1 cellular context compared by ENCODE assay signal in the genomic region with DNA sequence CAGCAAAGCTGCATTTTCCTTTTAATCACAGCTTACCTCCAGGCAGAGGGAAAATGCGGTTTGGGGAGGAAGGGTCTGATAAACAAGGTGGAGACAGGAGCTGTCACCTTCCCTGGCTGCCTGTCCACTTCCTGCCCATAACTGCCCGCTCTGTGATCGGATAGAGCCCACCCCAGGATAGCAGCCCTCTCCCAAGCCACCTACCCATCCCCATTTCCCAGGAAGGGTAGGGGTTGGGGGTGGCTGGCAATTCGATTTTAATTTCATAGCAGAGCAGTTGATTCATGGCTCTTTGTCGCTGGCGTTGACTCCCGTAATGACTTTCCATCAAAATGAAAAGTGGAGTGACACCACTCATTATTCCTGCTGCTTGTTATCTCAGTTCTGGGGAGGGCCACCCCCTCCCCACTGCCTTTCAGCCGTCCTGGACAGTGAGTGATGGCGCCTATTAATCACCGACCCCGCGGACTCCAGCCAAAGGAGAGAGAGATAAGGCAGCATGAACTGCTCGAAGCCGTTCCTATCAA.
TF ChIP-seq lines count a peak whose summit lies in the region.

No MANE protein-coding gene starts in this region.

TF ChIP-seq in K562, 482 proteins besides CTCF, POLR2A, EP300 and RAD21 (continued from another document and continues in another):
- TF ChIP-seq, protein P1, sequence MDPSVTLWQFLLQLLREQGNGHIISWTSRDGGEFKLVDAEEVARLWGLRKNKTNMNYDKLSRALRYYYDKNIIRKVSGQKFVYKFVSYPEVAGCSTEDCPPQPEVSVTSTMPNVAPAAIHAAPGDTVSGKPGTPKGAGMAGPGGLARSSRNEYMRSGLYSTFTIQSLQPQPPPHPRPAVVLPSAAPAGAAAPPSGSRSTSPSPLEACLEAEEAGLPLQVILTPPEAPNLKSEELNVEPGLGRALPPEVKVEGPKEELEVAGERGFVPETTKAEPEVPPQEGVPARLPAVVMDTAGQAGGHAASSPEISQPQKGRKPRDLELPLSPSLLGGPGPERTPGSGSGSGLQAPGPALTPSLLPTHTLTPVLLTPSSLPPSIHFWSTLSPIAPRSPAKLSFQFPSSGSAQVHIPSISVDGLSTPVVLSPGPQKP (CRISPR knock-in tag; IDR thresholded peaks at IDR 0.05): no peak
- TF ChIP-seq SIX5 (IDR thresholded peaks at IDR 0.05; ENCODE audit: borderline replicate concordance in 1 of 2, insufficient read depth in 1 of 2, low read depth in 1 of 2, low read length in 2 of 2): no peak
- no peak for TF ChIP-seq ELF1 (tag; IDR thresholded peaks at IDR 0.05)
- TF ChIP-seq, protein P2, sequence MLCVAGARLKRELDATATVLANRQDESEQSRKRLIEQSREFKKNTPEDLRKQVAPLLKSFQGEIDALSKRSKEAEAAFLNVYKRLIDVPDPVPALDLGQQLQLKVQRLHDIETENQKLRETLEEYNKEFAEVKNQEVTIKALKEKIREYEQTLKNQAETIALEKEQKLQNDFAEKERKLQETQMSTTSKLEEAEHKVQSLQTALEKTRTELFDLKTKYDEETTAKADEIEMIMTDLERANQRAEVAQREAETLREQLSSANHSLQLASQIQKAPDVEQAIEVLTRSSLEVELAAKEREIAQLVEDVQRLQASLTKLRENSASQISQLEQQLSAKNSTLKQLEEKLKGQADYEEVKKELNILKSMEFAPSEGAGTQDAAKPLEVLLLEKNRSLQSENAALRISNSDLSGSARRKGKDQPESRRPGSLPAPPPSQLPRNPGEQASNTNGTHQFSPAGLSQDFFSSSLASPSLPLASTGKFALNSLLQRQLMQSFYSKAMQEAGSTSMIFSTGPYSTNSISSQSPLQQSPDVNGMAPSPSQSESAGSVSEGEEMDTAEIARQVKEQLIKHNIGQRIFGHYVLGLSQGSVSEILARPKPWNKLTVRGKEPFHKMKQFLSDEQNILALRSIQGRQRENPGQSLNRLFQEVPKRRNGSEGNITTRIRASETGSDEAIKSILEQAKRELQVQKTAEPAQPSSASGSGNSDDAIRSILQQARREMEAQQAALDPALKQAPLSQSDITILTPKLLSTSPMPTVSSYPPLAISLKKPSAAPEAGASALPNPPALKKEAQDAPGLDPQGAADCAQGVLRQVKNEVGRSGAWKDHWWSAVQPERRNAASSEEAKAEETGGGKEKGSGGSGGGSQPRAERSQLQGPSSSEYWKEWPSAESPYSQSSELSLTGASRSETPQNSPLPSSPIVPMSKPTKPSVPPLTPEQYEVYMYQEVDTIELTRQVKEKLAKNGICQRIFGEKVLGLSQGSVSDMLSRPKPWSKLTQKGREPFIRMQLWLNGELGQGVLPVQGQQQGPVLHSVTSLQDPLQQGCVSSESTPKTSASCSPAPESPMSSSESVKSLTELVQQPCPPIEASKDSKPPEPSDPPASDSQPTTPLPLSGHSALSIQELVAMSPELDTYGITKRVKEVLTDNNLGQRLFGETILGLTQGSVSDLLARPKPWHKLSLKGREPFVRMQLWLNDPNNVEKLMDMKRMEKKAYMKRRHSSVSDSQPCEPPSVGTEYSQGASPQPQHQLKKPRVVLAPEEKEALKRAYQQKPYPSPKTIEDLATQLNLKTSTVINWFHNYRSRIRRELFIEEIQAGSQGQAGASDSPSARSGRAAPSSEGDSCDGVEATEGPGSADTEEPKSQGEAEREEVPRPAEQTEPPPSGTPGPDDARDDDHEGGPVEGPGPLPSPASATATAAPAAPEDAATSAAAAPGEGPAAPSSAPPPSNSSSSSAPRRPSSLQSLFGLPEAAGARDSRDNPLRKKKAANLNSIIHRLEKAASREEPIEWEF (CRISPR knock-in tag; IDR thresholded peaks at IDR 0.05): no peak; the same call in 1 of the 2 replicates
- TF ChIP-seq ZNF197 (CRISPR knock-in tag; IDR thresholded peaks at IDR 0.05; ENCODE audit: low read depth): no peak
- no peak for TF ChIP-seq ZNF124 (CRISPR knock-in tag; IDR thresholded peaks at IDR 0.05)
- TF ChIP-seq MGA (IDR thresholded peaks at IDR 0.05): peak; percentile 29
- TF ChIP-seq SAFB2 (IDR thresholded peaks at IDR 0.05; ENCODE audit: borderline replicate concordance, low read depth, low read length, severe bottlenecking): no peak
- TF ChIP-seq ZZZ3 (IDR thresholded peaks at IDR 0.05): no peak
- no peak for TF ChIP-seq HDGF (IDR thresholded peaks at IDR 0.05)
- TF ChIP-seq FOXJ3 (CRISPR knock-in tag; IDR thresholded peaks at IDR 0.05): no peak
- no peak for TF ChIP-seq STAT6 (CRISPR knock-in tag; IDR thresholded peaks at IDR 0.05)
- no peak for TF ChIP-seq ZNF699 (CRISPR knock-in tag; IDR thresholded peaks at IDR 0.05; ENCODE audit: insufficient replicate concordance)
- TF ChIP-seq CHD1 (IDR thresholded peaks at IDR 0.05; ENCODE audit: low read length): peak; percentile 37
- TF ChIP-seq, protein P3, sequence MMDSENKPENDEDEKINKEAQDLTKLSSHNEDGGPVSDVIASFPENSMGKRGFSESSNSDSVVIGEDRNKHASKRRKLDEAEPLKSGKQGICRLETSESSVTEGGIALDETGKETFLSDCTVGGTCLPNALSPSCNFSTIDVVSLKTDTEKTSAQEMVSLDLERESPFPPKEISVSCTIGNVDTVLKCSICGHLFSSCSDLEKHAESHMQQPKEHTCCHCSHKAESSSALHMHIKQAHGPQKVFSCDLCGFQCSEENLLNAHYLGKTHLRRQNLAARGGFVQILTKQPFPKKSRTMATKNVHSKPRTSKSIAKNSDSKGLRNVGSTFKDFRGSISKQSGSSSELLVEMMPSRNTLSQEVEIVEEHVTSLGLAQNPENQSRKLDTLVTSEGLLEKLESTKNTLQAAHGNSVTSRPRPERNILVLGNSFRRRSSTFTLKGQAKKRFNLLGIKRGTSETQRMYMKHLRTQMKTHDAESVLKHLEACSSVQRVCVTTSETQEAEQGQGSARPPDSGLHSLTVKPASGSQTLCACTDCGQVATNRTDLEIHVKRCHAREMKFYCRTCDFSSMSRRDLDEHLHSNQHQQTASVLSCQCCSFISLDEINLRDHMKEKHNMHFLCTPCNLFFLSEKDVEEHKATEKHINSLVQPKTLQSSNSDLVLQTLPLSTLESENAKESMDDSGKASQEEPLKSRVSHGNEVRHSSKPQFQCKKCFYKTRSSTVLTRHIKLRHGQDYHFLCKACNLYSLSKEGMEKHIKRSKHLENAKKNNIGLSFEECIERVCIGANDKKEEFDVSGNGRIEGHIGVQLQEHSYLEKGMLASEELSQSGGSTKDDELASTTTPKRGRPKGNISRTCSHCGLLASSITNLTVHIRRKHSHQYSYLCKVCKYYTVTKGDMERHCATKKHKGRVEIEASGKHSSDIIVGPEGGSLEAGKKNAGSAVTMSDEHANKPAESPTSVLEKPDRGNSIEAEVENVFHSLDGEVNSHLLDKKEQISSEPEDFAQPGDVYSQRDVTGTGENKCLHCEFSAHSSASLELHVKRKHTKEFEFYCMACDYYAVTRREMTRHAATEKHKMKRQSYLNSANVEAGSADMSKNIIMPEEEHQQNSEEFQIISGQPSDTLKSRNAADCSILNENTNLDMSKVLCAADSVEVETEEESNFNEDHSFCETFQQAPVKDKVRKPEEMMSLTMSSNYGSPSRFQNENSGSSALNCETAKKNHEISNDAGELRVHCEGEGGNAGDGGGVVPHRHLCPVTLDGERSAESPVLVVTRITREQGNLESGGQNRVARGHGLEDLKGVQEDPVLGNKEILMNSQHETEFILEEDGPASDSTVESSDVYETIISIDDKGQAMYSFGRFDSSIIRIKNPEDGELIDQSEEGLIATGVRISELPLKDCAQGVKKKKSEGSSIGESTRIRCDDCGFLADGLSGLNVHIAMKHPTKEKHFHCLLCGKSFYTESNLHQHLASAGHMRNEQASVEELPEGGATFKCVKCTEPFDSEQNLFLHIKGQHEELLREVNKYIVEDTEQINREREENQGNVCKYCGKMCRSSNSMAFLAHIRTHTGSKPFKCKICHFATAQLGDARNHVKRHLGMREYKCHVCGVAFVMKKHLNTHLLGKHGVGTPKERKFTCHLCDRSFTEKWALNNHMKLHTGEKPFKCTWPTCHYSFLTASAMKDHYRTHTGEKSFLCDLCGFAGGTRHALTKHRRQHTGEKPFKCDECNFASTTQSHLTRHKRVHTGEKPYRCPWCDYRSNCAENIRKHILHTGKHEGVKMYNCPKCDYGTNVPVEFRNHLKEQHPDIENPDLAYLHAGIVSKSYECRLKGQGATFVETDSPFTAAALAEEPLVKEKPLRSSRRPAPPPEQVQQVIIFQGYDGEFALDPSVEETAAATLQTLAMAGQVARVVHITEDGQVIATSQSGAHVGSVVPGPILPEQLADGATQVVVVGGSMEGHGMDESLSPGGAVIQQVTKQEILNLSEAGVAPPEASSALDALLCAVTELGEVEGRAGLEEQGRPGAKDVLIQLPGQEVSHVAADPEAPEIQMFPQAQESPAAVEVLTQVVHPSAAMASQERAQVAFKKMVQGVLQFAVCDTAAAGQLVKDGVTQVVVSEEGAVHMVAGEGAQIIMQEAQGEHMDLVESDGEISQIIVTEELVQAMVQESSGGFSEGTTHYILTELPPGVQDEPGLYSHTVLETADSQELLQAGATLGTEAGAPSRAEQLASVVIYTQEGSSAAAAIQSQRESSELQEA (IDR thresholded peaks at IDR 0.05; ENCODE audit: low read depth): no peak
- no peak for TF ChIP-seq NEUROD1 (IDR thresholded peaks at IDR 0.05; ENCODE audit: borderline replicate concordance, low read depth, low read length, partially characterized antibody)
- no peak for TF ChIP-seq ZNF57 (CRISPR knock-in tag; IDR thresholded peaks at IDR 0.05)
